Comparison of ENCODE assay signal across 1 cellular context in the genomic region with DNA sequence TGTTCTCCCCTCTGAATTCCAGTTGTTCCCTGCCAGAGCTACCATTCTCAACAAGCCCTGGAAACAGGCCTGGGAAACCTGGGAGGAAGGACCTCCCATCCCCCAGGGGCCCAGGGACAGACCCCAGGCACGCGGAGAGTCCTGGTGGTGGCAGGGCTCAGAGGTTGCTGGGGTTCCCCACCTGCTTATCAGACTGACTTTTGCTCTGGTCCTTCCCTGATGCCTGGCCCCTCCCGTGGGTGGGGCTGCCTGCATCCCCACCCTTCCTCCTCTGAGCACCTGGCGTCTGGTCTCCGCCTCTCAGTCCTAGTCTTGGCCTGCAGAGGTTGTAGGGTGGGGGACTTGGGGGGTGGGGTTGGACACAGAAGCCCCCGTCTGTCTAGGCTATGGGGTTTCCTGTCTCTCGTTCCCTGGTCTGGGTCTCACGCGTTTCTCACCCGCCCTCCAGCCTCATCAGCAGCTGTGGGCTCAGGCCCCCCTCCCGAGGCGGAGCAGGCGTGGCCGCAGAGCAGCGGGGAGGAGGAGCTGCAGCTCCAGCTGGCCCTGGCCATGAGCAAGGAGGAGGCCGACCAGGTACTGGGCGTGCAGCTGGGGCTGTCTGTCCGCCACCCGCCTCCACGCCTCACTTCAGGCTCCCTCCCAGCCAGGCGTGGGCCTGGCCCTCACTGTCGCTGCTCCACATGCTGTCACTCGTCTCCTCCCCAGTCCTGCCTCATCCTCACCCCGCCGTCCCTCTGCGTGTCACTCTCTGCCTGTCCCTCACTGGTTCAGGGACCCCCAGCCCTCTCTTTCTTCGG.
TF ChIP-seq lines count a peak whose summit lies in the region.

No MANE protein-coding gene starts in this region.

TF ChIP-seq in WTC11, 78 proteins besides CTCF, POLR2A, EP300 and RAD21 (continued from another document):
- TF ChIP-seq ARID4B (CRISPR knock-in tag; IDR thresholded peaks at IDR 0.05; ENCODE audit: borderline replicate concordance) (no peak), ZNF138 (CRISPR knock-in tag; conservative IDR thresholded peaks at IDR 0.05) (no peak), NFYB (CRISPR knock-in tag; conservative IDR thresholded peaks at IDR 0.05; ENCODE audit: low read depth) (no peak), GTF2I (CRISPR knock-in tag; conservative IDR thresholded peaks at IDR 0.05) (no peak), ETV6 (CRISPR knock-in tag; IDR thresholded peaks at IDR 0.05) (no peak), MAX (CRISPR knock-in tag; IDR thresholded peaks at IDR 0.05) (no peak), JUN (CRISPR knock-in tag; IDR thresholded peaks at IDR 0.05) (no peak), MYBL2 (CRISPR knock-in tag; IDR thresholded peaks at IDR 0.05) (no peak), ZNF532 (CRISPR knock-in tag; IDR thresholded peaks at IDR 0.05; ENCODE audit: borderline replicate concordance) (no peak), TP53 (CRISPR knock-in tag; IDR thresholded peaks at IDR 0.05) (no peak), ATF1 (CRISPR knock-in tag; IDR thresholded peaks at IDR 0.05) (no peak), ATF3 (CRISPR knock-in tag; conservative IDR thresholded peaks at IDR 0.05) (no peak)
- TF ChIP-seq, protein P1, sequence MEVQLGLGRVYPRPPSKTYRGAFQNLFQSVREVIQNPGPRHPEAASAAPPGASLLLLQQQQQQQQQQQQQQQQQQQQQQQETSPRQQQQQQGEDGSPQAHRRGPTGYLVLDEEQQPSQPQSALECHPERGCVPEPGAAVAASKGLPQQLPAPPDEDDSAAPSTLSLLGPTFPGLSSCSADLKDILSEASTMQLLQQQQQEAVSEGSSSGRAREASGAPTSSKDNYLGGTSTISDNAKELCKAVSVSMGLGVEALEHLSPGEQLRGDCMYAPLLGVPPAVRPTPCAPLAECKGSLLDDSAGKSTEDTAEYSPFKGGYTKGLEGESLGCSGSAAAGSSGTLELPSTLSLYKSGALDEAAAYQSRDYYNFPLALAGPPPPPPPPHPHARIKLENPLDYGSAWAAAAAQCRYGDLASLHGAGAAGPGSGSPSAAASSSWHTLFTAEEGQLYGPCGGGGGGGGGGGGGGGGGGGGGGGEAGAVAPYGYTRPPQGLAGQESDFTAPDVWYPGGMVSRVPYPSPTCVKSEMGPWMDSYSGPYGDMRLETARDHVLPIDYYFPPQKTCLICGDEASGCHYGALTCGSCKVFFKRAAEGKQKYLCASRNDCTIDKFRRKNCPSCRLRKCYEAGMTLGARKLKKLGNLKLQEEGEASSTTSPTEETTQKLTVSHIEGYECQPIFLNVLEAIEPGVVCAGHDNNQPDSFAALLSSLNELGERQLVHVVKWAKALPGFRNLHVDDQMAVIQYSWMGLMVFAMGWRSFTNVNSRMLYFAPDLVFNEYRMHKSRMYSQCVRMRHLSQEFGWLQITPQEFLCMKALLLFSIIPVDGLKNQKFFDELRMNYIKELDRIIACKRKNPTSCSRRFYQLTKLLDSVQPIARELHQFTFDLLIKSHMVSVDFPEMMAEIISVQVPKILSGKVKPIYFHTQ (CRISPR knock-in tag; IDR thresholded peaks at IDR 0.05), result no peak
- TF ChIP-seq, protein P2, sequence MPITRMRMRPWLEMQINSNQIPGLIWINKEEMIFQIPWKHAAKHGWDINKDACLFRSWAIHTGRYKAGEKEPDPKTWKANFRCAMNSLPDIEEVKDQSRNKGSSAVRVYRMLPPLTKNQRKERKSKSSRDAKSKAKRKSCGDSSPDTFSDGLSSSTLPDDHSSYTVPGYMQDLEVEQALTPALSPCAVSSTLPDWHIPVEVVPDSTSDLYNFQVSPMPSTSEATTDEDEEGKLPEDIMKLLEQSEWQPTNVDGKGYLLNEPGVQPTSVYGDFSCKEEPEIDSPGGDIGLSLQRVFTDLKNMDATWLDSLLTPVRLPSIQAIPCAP (CRISPR knock-in tag; IDR thresholded peaks at IDR 0.05), result no peak
TF ChIP-seq in WTC11: peak in this region for 0.
